1 cellular context compared by ENCODE assay signal in the genomic region with DNA sequence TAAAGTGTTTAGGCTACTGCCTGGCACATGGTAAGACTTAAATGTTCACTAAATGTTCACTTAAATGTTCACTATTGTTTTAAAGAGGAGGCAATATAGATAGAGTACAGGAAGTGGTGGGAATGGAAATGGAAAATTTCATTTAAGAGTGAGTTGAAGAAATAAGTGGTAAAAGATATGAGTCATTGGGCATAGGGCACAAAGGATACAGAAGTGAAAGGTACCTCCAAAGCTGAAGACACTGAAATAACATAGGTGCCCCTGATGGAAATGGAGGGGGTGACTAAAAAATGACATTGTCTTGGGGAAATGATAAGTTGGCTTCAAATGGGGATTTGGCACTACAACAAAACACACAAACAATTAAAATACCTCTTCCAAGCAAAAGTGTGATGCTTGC.
TF ChIP-seq lines count a peak whose summit lies in the region.

No MANE protein-coding gene starts in this region.

TF ChIP-seq in SK-N-SH treated with all-trans-retinoic acid at 6 μM for 48 hours, 23 proteins besides CTCF, POLR2A, EP300 and RAD21 (continued from another document):
- TF ChIP-seq PATZ1 (CRISPR knock-in tag; IDR thresholded peaks at IDR 0.05; ENCODE audit: borderline replicate concordance) (no peak), ZNF8 (CRISPR knock-in tag; IDR thresholded peaks at IDR 0.05) (no peak), ZC3H10 (CRISPR knock-in tag; IDR thresholded peaks at IDR 0.05) (no peak), BACH2 (CRISPR knock-in tag; IDR thresholded peaks at IDR 0.05; ENCODE audit: borderline replicate concordance) (no peak), ARNTL (CRISPR knock-in tag; IDR thresholded peaks at IDR 0.05; ENCODE audit: borderline replicate concordance, low read depth) (no peak), GLIS3 (CRISPR knock-in tag; IDR thresholded peaks at IDR 0.05) (no peak), CSDC2 (CRISPR knock-in tag; IDR thresholded peaks at IDR 0.05) (no peak), TOX (CRISPR knock-in tag; IDR thresholded peaks at IDR 0.05; ENCODE audit: borderline replicate concordance) (no peak), TCF4 (CRISPR knock-in tag; IDR thresholded peaks at IDR 0.05; ENCODE audit: borderline replicate concordance) (no peak), ESRRG (CRISPR knock-in tag; IDR thresholded peaks at IDR 0.05) (no peak), SNAI2 (CRISPR knock-in tag; IDR thresholded peaks at IDR 0.05) (no peak)
TF ChIP-seq in SK-N-SH treated with all-trans-retinoic acid at 6 μM for 48 hours: peak in this region for 0.
